ENCODE assay signal across 8 cellular contexts in the genomic region with DNA sequence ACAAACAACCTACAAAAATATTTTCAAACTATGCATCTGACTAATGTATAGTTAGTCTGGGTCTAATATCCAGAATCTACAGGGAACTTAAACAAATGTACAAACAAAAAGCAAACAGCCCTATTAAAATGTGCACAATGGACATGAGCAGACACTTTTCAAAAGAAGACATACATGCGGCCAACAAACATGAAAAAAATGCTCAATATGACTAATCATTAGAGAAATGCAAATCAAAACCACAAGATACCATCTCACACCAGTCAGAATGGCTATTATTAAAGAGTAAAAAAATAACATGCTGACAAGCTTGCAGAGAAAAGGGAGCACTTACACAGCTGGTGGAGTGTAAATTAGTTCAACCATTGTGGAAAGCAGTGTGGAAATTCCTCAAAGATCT.
DNase-seq lines count a peak whose midpoint lies in the region; ATAC-seq, FAIRE-seq and TF ChIP-seq lines count a peak whose summit lies in the region.
"Not testable (repeated sequence)": the region's sequence is repeated elsewhere in the genome, so short reads cannot be mapped to it uniquely, and the experiment has no call there.

No MANE protein-coding gene starts in this region.

- not testable (repeated sequence) for H3K36me3 ChIP-seq in ACC112 (ENCODE audit: insufficient read depth, low read length)

- H3K27ac ChIP-seq in ACC112 (ENCODE audit: low read depth, low read length) = peak overlapping the region; percentile 20; the same call in 1 of the 2 replicates

- not testable (repeated sequence) for H2AFZ ChIP-seq in ACC112 (ENCODE audit: low read length, unreplicated experiment)

- ATAC-seq in GM19455 (IDR thresholded peaks at IDR 0.05; ENCODE audit: unreplicated experiment) = peak; percentile 67
- peak; percentile 54 for ATAC-seq in HG02759 (IDR thresholded peaks at IDR 0.05; ENCODE audit: unreplicated experiment)
- ATAC-seq in HG03432 (IDR thresholded peaks at IDR 0.05; ENCODE audit: unreplicated experiment) = peak; percentile 78

- DNase-seq in GM18507 (ENCODE audit: extremely low spot score, insufficient read length, low read depth) = not testable (repeated sequence)
- DNase-seq in RCC 7860 (ENCODE audit: low spot score) (peak; percentile 23), cardiac fibroblast (ENCODE audit: low read depth in 2 of 2) (peak; percentile 62 to 87), iris pigment epithelial cell (ENCODE audit: low read depth) (peak; percentile 85)

- H3K4me3 ChIP-seq in ACC112 (ENCODE audit: low read depth, low read length); cardiac fibroblast (replicated peaks in 1 of 2; ENCODE audit: low read depth in 2 of 2, low read length in 2 of 2): not testable (repeated sequence)

- TF ChIP-seq CTCF in cardiac fibroblast (IDR thresholded peaks at IDR 0.05; ENCODE audit: low read depth, low read length) = not testable (repeated sequence)

- not testable (repeated sequence) for H3K27me3 ChIP-seq in ACC112 (ENCODE audit: insufficient read depth, low read length)

- peaks cover 24% of the 10 kb centered on the region for H3K4me1 ChIP-seq in ACC112 (ENCODE audit: control insufficient read depth, insufficient read depth, low read length, unreplicated experiment)

- FAIRE-seq in GM18507 (lab: Jason Lieb, UNC) (peak; percentile 31), RCC 7860 (lab: Jason Lieb, UNC) (peak; percentile 14)

- not testable (repeated sequence) for H3K79me2 ChIP-seq in ACC112 (ENCODE audit: control insufficient read depth, insufficient read depth, low read length, unreplicated experiment)
